In the genomic region with DNA sequence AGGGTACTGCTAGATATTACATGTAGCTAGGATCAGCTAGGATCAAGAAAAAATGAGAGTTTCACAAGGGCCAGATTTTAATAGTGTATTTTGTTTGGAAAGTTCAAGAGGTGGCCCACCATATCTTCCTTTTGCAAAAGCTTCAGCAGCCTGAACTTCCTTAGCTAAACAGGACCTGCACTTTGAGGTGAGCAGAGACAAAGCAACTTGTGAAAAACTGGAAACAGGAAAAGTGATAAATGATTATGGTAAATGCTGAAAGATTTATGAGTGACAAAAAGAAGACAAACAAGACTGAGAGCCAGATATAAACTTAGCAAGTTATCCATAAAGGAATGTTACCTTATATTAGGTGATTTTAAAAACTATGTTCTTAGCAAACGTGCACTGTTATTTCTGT, we compare ENCODE assay signal across 17 cellular contexts.
"Had no signal": no experiment of that assay in that cellular context is flagged by ENCODE, and none has a peak within 500 bp of the region (broad histone marks: within the 10 kb centered on the region; RNA-seq: fewer than 3 reads in every experiment).

No MANE protein-coding gene starts in this region.

- ATAC-seq: activated CD8-positive, alpha-beta T cell treated with anti-CD3 and anti-CD28 coated beads for 36 hours; activated T-cell treated with anti-CD3 and anti-CD28 coated beads, Interleukin-2, amount 50 U/mL, for 72 hours; left lobe of liver had no signal

- H3K27me3 Mint-ChIP-seq: activated CD8-positive, alpha-beta T cell treated with anti-CD3 and anti-CD28 coated beads for 36 hours; activated naive CD8-positive, alpha-beta T cell treated with anti-CD3 and anti-CD28 coated beads for 36 hours had no signal

- H3K27me3 ChIP-seq: brain microvascular endothelial cell, esophagus squamous epithelium, neutrophil had no signal

- H3K27ac Mint-ChIP-seq: activated CD8-positive, alpha-beta T cell treated with anti-CD3 and anti-CD28 coated beads for 36 hours; activated naive CD8-positive, alpha-beta T cell treated with anti-CD3 and anti-CD28 coated beads for 36 hours; activated T-cell treated with anti-CD3 and anti-CD28 coated beads, Interleukin-2, amount 50 U/mL, for 72 hours had no signal

- H3K9me3 ChIP-seq: esophagus squamous epithelium, neutrophil had no signal

- H3K36me3 ChIP-seq: brain microvascular endothelial cell, neutrophil, WERI-Rb-1 had no signal

- H3K4me3 ChIP-seq: esophagus squamous epithelium had no signal

- H3K36me3 Mint-ChIP-seq: activated naive CD8-positive, alpha-beta T cell treated with anti-CD3 and anti-CD28 coated beads for 36 hours; naive B cell had no signal

- H3K9me3 Mint-ChIP-seq: activated CD8-positive, alpha-beta T cell treated with anti-CD3 and anti-CD28 coated beads for 36 hours; activated naive CD8-positive, alpha-beta T cell treated with anti-CD3 and anti-CD28 coated beads for 36 hours; activated T-cell treated with anti-CD3 and anti-CD28 coated beads, Interleukin-2, amount 50 U/mL, for 72 hours had no signal

- H3K4me3 Mint-ChIP-seq: activated CD8-positive, alpha-beta T cell treated with anti-CD3 and anti-CD28 coated beads for 36 hours; activated naive CD8-positive, alpha-beta T cell treated with anti-CD3 and anti-CD28 coated beads for 36 hours; activated T-cell treated with anti-CD3 and anti-CD28 coated beads, Interleukin-2, amount 50 U/mL, for 72 hours; naive B cell had no signal

- H3K27ac ChIP-seq: brain microvascular endothelial cell, neutrophil, WERI-Rb-1 had no signal

- H3K4me1 Mint-ChIP-seq: activated naive CD8-positive, alpha-beta T cell treated with anti-CD3 and anti-CD28 coated beads for 36 hours had no signal

- DNase-seq: activated CD4-positive, alpha-beta T cell treated with anti-CD3 and anti-CD28 coated beads for 4 hours; activated CD8-positive, alpha-beta memory T cell treated with anti-CD3 and anti-CD28 coated beads, Interleukin-2, amount 50 U/mL, for 4 hours; activated CD8-positive, alpha-beta T cell treated with anti-CD3 and anti-CD28 coated beads for 36 hours; activated gamma-delta T cell treated with Interleukin-2 at 50 U/mL for 16 hours; activated naive CD8-positive, alpha-beta T cell treated with anti-CD3 and anti-CD28 coated beads for 36 hours; activated T-cell treated with anti-CD3 and anti-CD28 coated beads, Interleukin-2, amount 50 U/mL, for 72 hours; esophagus squamous epithelium; head of caudate nucleus; naive B cell; posterior cingulate gyrus; stimulated activated CD4-positive, alpha-beta T cell treated with anti-CD3 and anti-CD28 coated beads, Interleukin-1b, Interleukin-23, amount 100 ng/mL, for 48 hours; stimulated activated naive CD4-positive, alpha-beta T cell treated with Interleukin-2 at 50 U/mL for 16 hours; T-helper 1 cell; WERI-Rb-1 had no signal
